Comparison of ENCODE assay signal across 16 cellular contexts in the genomic region with DNA sequence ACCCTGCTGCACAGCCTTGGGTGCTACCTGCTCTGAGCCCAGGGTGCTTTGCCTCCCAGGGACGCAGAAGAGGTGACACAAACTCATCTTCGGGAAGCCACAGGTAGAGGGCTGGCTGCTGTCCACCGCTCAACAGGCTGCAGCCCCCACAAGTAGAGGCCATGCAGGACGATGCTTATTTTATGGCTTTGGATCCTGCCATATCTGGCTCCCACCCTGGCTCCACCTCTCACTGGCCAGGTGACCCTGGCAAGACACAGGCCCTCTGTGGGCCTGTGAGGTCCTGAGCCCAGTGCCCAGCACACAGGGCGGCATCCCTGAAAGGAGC. TPM values are rescaled to one million over a fixed set of nuclear protein-coding genes. Genes with fewer than 3 reads are reported as not detected.
A peak's percentile ranks its signal among the peaks of the same experiment; 100 is the strongest.
DNase-seq lines count a peak whose midpoint lies in the region; ATAC-seq and TF ChIP-seq lines count a peak whose summit lies in the region.
"Had no signal": no experiment of that assay in that cellular context is flagged by ENCODE, and none has a peak within 500 bp of the region (broad histone marks: within the 10 kb centered on the region; RNA-seq: fewer than 3 reads in every experiment).

No MANE protein-coding gene starts in this region.

- H3K36me3 ChIP-seq in colonic mucosa (no peaks in the 10 kb centered on the region), thoracic aorta (no peaks in the 10 kb centered on the region)

- H3K9me3 Mint-ChIP-seq in HFFc6 (no peaks in the 10 kb centered on the region), mesothelial cell of epicardium (no peaks in the 10 kb centered on the region)
- H3K9me3 Mint-ChIP-seq: dendritic cell treated with granulocyte-macrophage colony-stimulating factor and Interleukin-4, amounts not matched to agents 40 ng/mL and 50 ng/mL, for 4 days had no signal

- H3K27ac Mint-ChIP-seq in HFFc6, result peak overlapping the region; percentile 80
- H3K27ac Mint-ChIP-seq in mesothelial cell of epicardium, result peak overlapping the region; percentile 28
- H3K27ac Mint-ChIP-seq: activated naive CD8-positive, alpha-beta T cell; dendritic cell treated with granulocyte-macrophage colony-stimulating factor and Interleukin-4, amounts not matched to agents 40 ng/mL and 50 ng/mL, for 4 days had no signal

- DNase-seq in HFFc6, result no peak
- no peak for DNase-seq in colonic mucosa
- no peak for DNase-seq in mesothelial cell of epicardium (ENCODE audit: low spot score in 2 of 2, unreplicated experiment in 2 of 2)
- no peak for DNase-seq in thoracic aorta (ENCODE audit: low spot score)
- DNase-seq in NCI-H1105 treated with DMSO at 0.1 percent for 48 hours (lab: John Stamatoyannopoulos, UW), result no peak
- no peak for DNase-seq in activated CD4-positive, alpha-beta T cell treated with anti-CD3 and anti-CD28 coated beads for 4 hours
- DNase-seq: CD8-positive, alpha-beta memory T cell; foreskin melanocyte; GDM1; NCI-H1417 treated with DMSO at 0.1 percent for 48 hours had no signal

- TF ChIP-seq CTCF in HFFc6 (IDR thresholded peaks at IDR 0.05), result no peak
- TF ChIP-seq CTCF in colonic mucosa (IDR thresholded peaks at IDR 0.05), result no peak
- no peak for TF ChIP-seq CTCF in mesothelial cell of epicardium (IDR thresholded peaks at IDR 0.05; ENCODE audit: unreplicated experiment)
- no peak for TF ChIP-seq CTCF in thoracic aorta (IDR thresholded peaks at IDR 0.05)

- H3K27ac ChIP-seq in colonic mucosa (peak overlapping the region; percentile 29), thoracic aorta (peak overlapping the region; percentile 92 to 100)

- H3K4me1 ChIP-seq in colonic mucosa (peaks cover 29% of the 10 kb centered on the region), thoracic aorta (ENCODE audit: control insufficient read depth in 1 of 2, low read depth in 2 of 2) (peaks cover 37 to 88% of the 10 kb centered on the region in 2 donors)

- H3K9ac ChIP-seq in colonic mucosa (ENCODE audit: low read depth in 2 of 2, low read length in 2 of 2), result peak overlapping the region in 1 of 2 donors; percentile 38

- H3K36me3 Mint-ChIP-seq in HFFc6 (ENCODE audit: low read depth), result peaks cover 22% of the 10 kb centered on the region
- H3K36me3 Mint-ChIP-seq in mesothelial cell of epicardium, result no peaks in the 10 kb centered on the region
- H3K36me3 Mint-ChIP-seq: activated naive CD8-positive, alpha-beta T cell; CD8-positive, alpha-beta memory T cell had no signal

- H3K4me1 Mint-ChIP-seq in HFFc6 (ENCODE audit: low read depth) (peaks cover 64% of the 10 kb centered on the region), mesothelial cell of epicardium (peaks cover 53% of the 10 kb centered on the region)

- intact Hi-C loops in colonic mucosa (cut with DNase I), result no loop called here

- ATAC-seq in thoracic aorta (ENCODE audit: insufficient number of reproducible peaks, low FRiP score, low read depth), result no peak
- no peak for ATAC-seq in HG03571 (IDR thresholded peaks at IDR 0.05; ENCODE audit: unreplicated experiment)
- no peak for ATAC-seq in HG03432 (IDR thresholded peaks at IDR 0.05; ENCODE audit: unreplicated experiment)

- H3K27me3 Mint-ChIP-seq in HFFc6 (ENCODE audit: insufficient read depth) (no peaks in the 10 kb centered on the region; the same call in 1 of the 2 replicates), mesothelial cell of epicardium (ENCODE audit: low read depth) (no peaks in the 10 kb centered on the region)

- H3K4me3 ChIP-seq in colonic mucosa (no peak overlapping the region), thoracic aorta (peak overlapping the region; percentile 99)

- H3K27me3 ChIP-seq in colonic mucosa, result no peaks in the 10 kb centered on the region
- H3K27me3 ChIP-seq in thoracic aorta (replicated peaks; ENCODE audit: insufficient read depth), result no peaks in the 10 kb centered on the region

- no peaks in the 10 kb centered on the region for H3K9me3 ChIP-seq in colonic mucosa
- H3K9me3 ChIP-seq in thoracic aorta, result no peaks in the 10 kb centered on the region

- peak overlapping the region; percentile 88 for H3K4me3 Mint-ChIP-seq in HFFc6
- H3K4me3 Mint-ChIP-seq in mesothelial cell of epicardium, result peak overlapping the region; percentile 31
- H3K4me3 Mint-ChIP-seq: activated naive CD8-positive, alpha-beta T cell; CD8-positive, alpha-beta memory T cell; dendritic cell treated with granulocyte-macrophage colony-stimulating factor and Interleukin-4, amounts not matched to agents 40 ng/mL and 50 ng/mL, for 4 days had no signal

RNA-seq across cellular contexts. Expression of a gene that starts 11.3 kb away (rescaled TPM):
- total RNA-seq in HFFc6 (2021; fragmentation: NEBNext Ultra II Directional; extraction: Animal tissue kit (Norgen Biotek cat#: 25700)), result 100 to 1,000 TPM; 126 to 148 (median 130) TPM
- total RNA-seq in colonic mucosa, result 100 to 1,000 TPM; 110 to 130 TPM
- total RNA-seq in mesothelial cell of epicardium, result 87.3 to 95.9 TPM (median 95.1 TPM) in 3 replicates
- 100 to 1,000 TPM; 116 to 166 TPM for total RNA-seq in thoracic aorta

RNA-seq across cellular contexts. Expression of a gene that starts 44.0 kb away (rescaled TPM):
- not detected for total RNA-seq in HFFc6 (2021; fragmentation: NEBNext Ultra II Directional; extraction: Animal tissue kit (Norgen Biotek cat#: 25700))
- total RNA-seq in colonic mucosa (10 to 100 TPM in 1 of 2 donors, not detected in 1; 19.1 TPM), mesothelial cell of epicardium (not detected in 3 replicates), thoracic aorta (1 to 10 TPM; 4.9 to 9.3 TPM)
- total RNA-seq: CD8-positive, alpha-beta memory T cell; kidney epithelial cell; osteoblast had no signal

RNA-seq across cellular contexts. Expression of a gene that starts 55.8 kb away (rescaled TPM):
- not detected for total RNA-seq in HFFc6 (2021; fragmentation: NEBNext Ultra II Directional; extraction: Animal tissue kit (Norgen Biotek cat#: 25700))
- 10 to 100 TPM in 1 of 2 donors, not detected in 1; 29.1 TPM for total RNA-seq in colonic mucosa
- not detected in 3 replicates for total RNA-seq in mesothelial cell of epicardium
- 10 to 100 TPM; 12.5 TPM for total RNA-seq in thoracic aorta
- total RNA-seq: CD8-positive, alpha-beta memory T cell; kidney epithelial cell; osteoblast had no signal
